In the genomic region with DNA sequence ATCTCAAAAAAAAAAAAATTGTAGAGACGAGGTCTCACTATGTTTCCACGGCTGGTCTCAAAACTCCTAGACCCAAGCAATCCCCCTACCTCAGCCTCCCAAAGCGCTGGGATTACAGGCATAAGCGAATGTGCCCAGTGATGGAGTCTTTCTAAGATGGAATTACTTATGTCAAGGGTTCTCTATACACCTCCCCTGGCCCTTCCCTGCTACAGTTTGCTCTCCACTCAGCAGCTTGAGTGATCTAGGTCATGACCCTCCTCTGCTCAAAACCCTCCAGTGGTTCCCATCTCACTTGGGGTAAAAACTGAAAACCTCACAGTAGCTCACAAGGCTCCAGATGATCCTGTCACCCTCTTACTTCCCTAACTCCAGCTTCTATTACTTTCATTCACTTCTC, we compare ENCODE assay signal across 1 cellular context.
TF ChIP-seq lines count a peak whose summit lies in the region.

No MANE protein-coding gene starts in this region.

TF ChIP-seq in K562, 482 proteins besides CTCF, POLR2A, EP300 and RAD21:
- TF ChIP-seq ZZZ3 (IDR thresholded peaks at IDR 0.05) (no peak), NR4A1 (CRISPR knock-in tag; IDR thresholded peaks at IDR 0.05) (no peak), NR4A1 (tag; IDR thresholded peaks at IDR 0.05) (peak; percentile 73; the same call in 1 of the 2 replicates), ZNF143 (CRISPR knock-in tag; IDR thresholded peaks at IDR 0.05) (no peak), KLF16 (IDR thresholded peaks at IDR 0.05) (no peak), SRSF7 (optimal IDR thresholded peaks at IDR 0.05; ENCODE audit: low read depth, low read length) (no peak), HDAC8 (tag; IDR thresholded peaks at IDR 0.05) (peak; percentile 56; the same call in 1 of the 2 replicates), SP1 (CRISPR knock-in tag; IDR thresholded peaks at IDR 0.05) (no peak), ESRRA (IDR thresholded peaks at IDR 0.05; ENCODE audit: borderline replicate concordance, low read depth) (no peak), SIX5 (IDR thresholded peaks at IDR 0.05; ENCODE audit: borderline replicate concordance in 1 of 2, insufficient read depth in 1 of 2, low read depth in 1 of 2, low read length in 2 of 2) (no peak), NONO (IDR thresholded peaks at IDR 0.05; ENCODE audit: low read depth in 2 of 2, low read length in 1 of 2) (no peak), STAT5B (CRISPR knock-in tag; IDR thresholded peaks at IDR 0.05) (no peak), MCM7 (IDR thresholded peaks at IDR 0.05) (no peak), PYGO2 (tag; IDR thresholded peaks at IDR 0.05) (peak; percentile 19; the same call in 1 of the 2 replicates), ZNF165 (CRISPR knock-in tag; IDR thresholded peaks at IDR 0.05; ENCODE audit: borderline replicate concordance) (no peak), ZNF175 (CRISPR knock-in tag; IDR thresholded peaks at IDR 0.05; ENCODE audit: low read depth) (0 out of 2 replicates have a peak, but pooled peaks have one; percentile 28), BCL6 (CRISPR knock-in tag; IDR thresholded peaks at IDR 0.05) (no peak), ILK (tag; IDR thresholded peaks at IDR 0.05; ENCODE audit: borderline replicate concordance, low read depth) (0 out of 2 replicates have a peak, but pooled peaks have one; percentile 34), PTTG1 (tag; IDR thresholded peaks at IDR 0.05; ENCODE audit: low read depth) (peak; percentile 41; the same call in 1 of the 2 replicates), ZNF224 (CRISPR knock-in tag; IDR thresholded peaks at IDR 0.05) (no peak), GATAD2B (IDR thresholded peaks at IDR 0.05; ENCODE audit: borderline replicate concordance) (no peak), HNRNPH1 (optimal IDR thresholded peaks at IDR 0.05; ENCODE audit: low read depth, low read length) (no peak)
- TF ChIP-seq, protein P1, sequence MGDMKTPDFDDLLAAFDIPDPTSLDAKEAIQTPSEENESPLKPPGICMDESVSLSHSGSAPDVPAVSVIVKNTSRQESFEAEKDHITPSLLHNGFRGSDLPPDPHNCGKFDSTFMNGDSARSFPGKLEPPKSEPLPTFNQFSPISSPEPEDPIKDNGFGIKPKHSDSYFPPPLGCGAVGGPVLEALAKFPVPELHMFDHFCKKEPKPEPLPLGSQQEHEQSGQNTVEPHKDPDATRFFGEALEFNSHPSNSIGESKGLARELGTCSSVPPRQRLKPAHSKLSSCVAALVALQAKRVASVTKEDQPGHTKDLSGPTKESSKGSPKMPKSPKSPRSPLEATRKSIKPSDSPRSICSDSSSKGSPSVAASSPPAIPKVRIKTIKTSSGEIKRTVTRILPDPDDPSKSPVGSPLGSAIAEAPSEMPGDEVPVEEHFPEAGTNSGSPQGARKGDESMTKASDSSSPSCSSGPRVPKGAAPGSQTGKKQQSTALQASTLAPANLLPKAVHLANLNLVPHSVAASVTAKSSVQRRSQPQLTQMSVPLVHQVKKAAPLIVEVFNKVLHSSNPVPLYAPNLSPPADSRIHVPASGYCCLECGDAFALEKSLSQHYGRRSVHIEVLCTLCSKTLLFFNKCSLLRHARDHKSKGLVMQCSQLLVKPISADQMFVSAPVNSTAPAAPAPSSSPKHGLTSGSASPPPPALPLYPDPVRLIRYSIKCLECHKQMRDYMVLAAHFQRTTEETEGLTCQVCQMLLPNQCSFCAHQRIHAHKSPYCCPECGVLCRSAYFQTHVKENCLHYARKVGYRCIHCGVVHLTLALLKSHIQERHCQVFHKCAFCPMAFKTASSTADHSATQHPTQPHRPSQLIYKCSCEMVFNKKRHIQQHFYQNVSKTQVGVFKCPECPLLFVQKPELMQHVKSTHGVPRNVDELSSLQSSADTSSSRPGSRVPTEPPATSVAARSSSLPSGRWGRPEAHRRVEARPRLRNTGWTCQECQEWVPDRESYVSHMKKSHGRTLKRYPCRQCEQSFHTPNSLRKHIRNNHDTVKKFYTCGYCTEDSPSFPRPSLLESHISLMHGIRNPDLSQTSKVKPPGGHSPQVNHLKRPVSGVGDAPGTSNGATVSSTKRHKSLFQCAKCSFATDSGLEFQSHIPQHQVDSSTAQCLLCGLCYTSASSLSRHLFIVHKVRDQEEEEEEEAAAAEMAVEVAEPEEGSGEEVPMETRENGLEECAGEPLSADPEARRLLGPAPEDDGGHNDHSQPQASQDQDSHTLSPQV (IDR thresholded peaks at IDR 0.05), result peak; percentile 56
- TF ChIP-seq, protein P2, sequence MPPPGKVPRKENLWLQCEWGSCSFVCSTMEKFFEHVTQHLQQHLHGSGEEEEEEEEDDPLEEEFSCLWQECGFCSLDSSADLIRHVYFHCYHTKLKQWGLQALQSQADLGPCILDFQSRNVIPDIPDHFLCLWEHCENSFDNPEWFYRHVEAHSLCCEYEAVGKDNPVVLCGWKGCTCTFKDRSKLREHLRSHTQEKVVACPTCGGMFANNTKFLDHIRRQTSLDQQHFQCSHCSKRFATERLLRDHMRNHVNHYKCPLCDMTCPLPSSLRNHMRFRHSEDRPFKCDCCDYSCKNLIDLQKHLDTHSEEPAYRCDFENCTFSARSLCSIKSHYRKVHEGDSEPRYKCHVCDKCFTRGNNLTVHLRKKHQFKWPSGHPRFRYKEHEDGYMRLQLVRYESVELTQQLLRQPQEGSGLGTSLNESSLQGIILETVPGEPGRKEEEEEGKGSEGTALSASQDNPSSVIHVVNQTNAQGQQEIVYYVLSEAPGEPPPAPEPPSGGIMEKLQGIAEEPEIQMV (tag; conservative IDR thresholded peaks at IDR 0.05; ENCODE audit: low read depth), result no peak
- TF ChIP-seq, protein P3, sequence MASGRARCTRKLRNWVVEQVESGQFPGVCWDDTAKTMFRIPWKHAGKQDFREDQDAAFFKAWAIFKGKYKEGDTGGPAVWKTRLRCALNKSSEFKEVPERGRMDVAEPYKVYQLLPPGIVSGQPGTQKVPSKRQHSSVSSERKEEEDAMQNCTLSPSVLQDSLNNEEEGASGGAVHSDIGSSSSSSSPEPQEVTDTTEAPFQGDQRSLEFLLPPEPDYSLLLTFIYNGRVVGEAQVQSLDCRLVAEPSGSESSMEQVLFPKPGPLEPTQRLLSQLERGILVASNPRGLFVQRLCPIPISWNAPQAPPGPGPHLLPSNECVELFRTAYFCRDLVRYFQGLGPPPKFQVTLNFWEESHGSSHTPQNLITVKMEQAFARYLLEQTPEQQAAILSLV (tag; IDR thresholded peaks at IDR 0.05), result 0 out of 2 replicates have a peak, but pooled peaks have one; percentile 19
- TF ChIP-seq, protein P4, sequence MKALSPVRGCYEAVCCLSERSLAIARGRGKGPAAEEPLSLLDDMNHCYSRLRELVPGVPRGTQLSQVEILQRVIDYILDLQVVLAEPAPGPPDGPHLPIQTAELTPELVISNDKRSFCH (CRISPR knock-in tag; IDR thresholded peaks at IDR 0.05), result 0 out of 2 replicates have a peak, but pooled peaks have one; percentile 19
- TF ChIP-seq, protein P4 (tag; IDR thresholded peaks at IDR 0.05), result peak; percentile 53; the same call in 1 of the 2 replicates
- TF ChIP-seq, protein P5, sequence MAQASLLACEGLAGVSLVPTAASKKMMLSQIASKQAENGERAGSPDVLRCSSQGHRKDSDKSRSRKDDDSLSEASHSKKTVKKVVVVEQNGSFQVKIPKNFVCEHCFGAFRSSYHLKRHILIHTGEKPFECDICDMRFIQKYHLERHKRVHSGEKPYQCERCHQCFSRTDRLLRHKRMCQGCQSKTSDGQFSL (CRISPR knock-in tag; IDR thresholded peaks at IDR 0.05), result no peak
- TF ChIP-seq, protein P5 (tag; IDR thresholded peaks at IDR 0.05), result peak in 1 of 2 experiments; percentile 49; a peak in 1 of 4 replicates
